ENCODE assay signal across 20 cellular contexts in genomic region chr5:89929834-89930233, GRCh38.
DNase-seq lines count a peak whose midpoint lies in the region; ATAC-seq and TF ChIP-seq lines count a peak whose summit lies in the region.
"Had no signal": no experiment of that assay in that cellular context is flagged by ENCODE, and none has a peak within 500 bp of the region (broad histone marks: within the 10 kb centered on the region; RNA-seq: fewer than 3 reads in every experiment).

No MANE protein-coding gene starts in this region.

- no peaks in the 10 kb centered on the region for H3K36me3 Mint-ChIP-seq in type B pancreatic cell
- H3K36me3 Mint-ChIP-seq: memory B cell, natural killer cell had no signal

- no peaks in the 10 kb centered on the region for H3K27me3 ChIP-seq in ascending aorta
- H3K27me3 ChIP-seq: BLaER1, spleen, upper lobe of right lung had no signal

- CTCF ChIA-PET in RWPE1 (lab: Yijun Ruan, JAX), result no interaction called here

- H3K27ac ChIP-seq in ascending aorta (peak overlapping the region; percentile 43 to 52), caudate nucleus (ENCODE audit: low read depth, low read length) (no peak overlapping the region), RWPE1 (no peak overlapping the region)
- H3K27ac ChIP-seq: BLaER1, spleen, upper lobe of right lung had no signal

- intact Hi-C loops in ascending aorta (cut with DNase I), result loop anchor here (10.0 kb wide), 1 partner anchor 335 kb away; no protein-coding TSS in a partner anchor

- no peak overlapping the region for H3K27ac Mint-ChIP-seq in type B pancreatic cell
- H3K27ac Mint-ChIP-seq: activated CD4-positive, alpha-beta T cell treated with anti-CD3 and anti-CD28 coated beads, Interleukin-2, amount 10 ng/mL, durations not matched to agents 24 days and 14 days; H9; natural killer cell had no signal

- DNase-seq in MV-4-11 (lab: John Stamatoyannopoulos, UW) (peak; percentile 1), ascending aorta (ENCODE audit: low spot score in 2 of 2) (no peak), fibroblast of pulmonary artery (ENCODE audit: low read depth) (peak; percentile 42), skeletal muscle cell (ENCODE audit: low read depth) (peak; percentile 12), caudate nucleus (lab: John Stamatoyannopoulos, UW) (no peak), RWPE1 (ENCODE audit: low spot score) (no peak), type B pancreatic cell (ENCODE audit: extremely low spot score, unreplicated experiment) (no peak)
- DNase-seq: activated CD4-positive, alpha-beta T cell treated with anti-CD3 and anti-CD28 coated beads, Interleukin-2, amount 10 ng/mL, durations not matched to agents 24 days and 14 days; Calu3; foreskin melanocyte; natural killer cell; NCI-H187; NCI-H446; spleen; stimulated activated CD4-positive, alpha-beta T cell treated with anti-CD3 and anti-CD28 coated beads, Interleukin-4, amount 100 ng/mL, for 4 hours; upper lobe of right lung had no signal

- no peaks in the 10 kb centered on the region for H3K4me1 Mint-ChIP-seq in type B pancreatic cell (ENCODE audit: unreplicated experiment)
- H3K4me1 Mint-ChIP-seq: activated CD4-positive, alpha-beta T cell treated with anti-CD3 and anti-CD28 coated beads, Interleukin-2, amount 10 ng/mL, durations not matched to agents 24 days and 14 days; natural killer cell had no signal

- peaks cover 0 to 10% of the 10 kb centered on the region in 2 donors for H3K4me1 ChIP-seq in ascending aorta
- H3K4me1 ChIP-seq: BLaER1, spleen, upper lobe of right lung had no signal

- no peaks in the 10 kb centered on the region for H3K9me3 Mint-ChIP-seq in type B pancreatic cell
- H3K9me3 Mint-ChIP-seq: activated CD4-positive, alpha-beta T cell treated with anti-CD3 and anti-CD28 coated beads, Interleukin-2, amount 10 ng/mL, durations not matched to agents 24 days and 14 days; H9 had no signal

- H3K4me3 ChIP-seq in ascending aorta, result no peak overlapping the region
- no peak overlapping the region for H3K4me3 ChIP-seq in fibroblast of pulmonary artery (replicated peaks; ENCODE audit: low read depth, low read length)
- no peak overlapping the region for H3K4me3 ChIP-seq in skeletal muscle cell (ENCODE audit: low read depth, low read length)
- H3K4me3 ChIP-seq: BLaER1, spleen, upper lobe of right lung had no signal

- peaks cover 0 to 4% of the 10 kb centered on the region in 2 donors for H3K9me3 ChIP-seq in ascending aorta
- H3K9me3 ChIP-seq: BLaER1, upper lobe of right lung had no signal

- POLR2A ChIA-PET in RWPE1 (lab: Yijun Ruan, JAX; ENCODE audit: low non-redundant PET), result no interaction called here

- ATAC-seq in HG02610 (IDR thresholded peaks at IDR 0.05; ENCODE audit: unreplicated experiment), result no peak
- ATAC-seq: natural killer cell, upper lobe of right lung had no signal

- no peaks in the 10 kb centered on the region for H3K27me3 Mint-ChIP-seq in type B pancreatic cell
- H3K27me3 Mint-ChIP-seq: activated CD4-positive, alpha-beta T cell treated with anti-CD3 and anti-CD28 coated beads, Interleukin-2, amount 10 ng/mL, durations not matched to agents 24 days and 14 days; memory B cell had no signal

- no peaks in the 10 kb centered on the region for H3K36me3 ChIP-seq in ascending aorta
- H3K36me3 ChIP-seq: BLaER1, spleen, upper lobe of right lung had no signal

- TF ChIP-seq CTCF in ascending aorta (IDR thresholded peaks at IDR 0.05) (no peak), fibroblast of pulmonary artery (IDR thresholded peaks at IDR 0.05; ENCODE audit: low read length, missing control alignments) (no peak), RWPE1 (conservative IDR thresholded peaks at IDR 0.05; ENCODE audit: low read depth) (no peak), type B pancreatic cell (conservative IDR thresholded peaks at IDR 0.05) (no peak)

- no peak overlapping the region for H3K4me3 Mint-ChIP-seq in type B pancreatic cell
- H3K4me3 Mint-ChIP-seq: activated CD4-positive, alpha-beta T cell treated with anti-CD3 and anti-CD28 coated beads, Interleukin-2, amount 10 ng/mL, durations not matched to agents 24 days and 14 days; H9; natural killer cell had no signal

Comparison
In these comparisons a context has a peak if more than half of its experiments do, and no peak if none do; other contexts are left out.
1. DNase-seq: peak in MV-4-11 (single experiment), fibroblast of pulmonary artery (single experiment) and skeletal muscle cell (single experiment); none in ascending aorta (0 of 2), caudate nucleus (0 of 61), RWPE1 (single experiment) and type B pancreatic cell (single experiment).
2. H3K27ac ChIP-seq: peak in ascending aorta (2 of 2); none in caudate nucleus (single experiment) and RWPE1 (single experiment).